ENCODE assay signal across 8 cellular contexts in the genomic region with DNA sequence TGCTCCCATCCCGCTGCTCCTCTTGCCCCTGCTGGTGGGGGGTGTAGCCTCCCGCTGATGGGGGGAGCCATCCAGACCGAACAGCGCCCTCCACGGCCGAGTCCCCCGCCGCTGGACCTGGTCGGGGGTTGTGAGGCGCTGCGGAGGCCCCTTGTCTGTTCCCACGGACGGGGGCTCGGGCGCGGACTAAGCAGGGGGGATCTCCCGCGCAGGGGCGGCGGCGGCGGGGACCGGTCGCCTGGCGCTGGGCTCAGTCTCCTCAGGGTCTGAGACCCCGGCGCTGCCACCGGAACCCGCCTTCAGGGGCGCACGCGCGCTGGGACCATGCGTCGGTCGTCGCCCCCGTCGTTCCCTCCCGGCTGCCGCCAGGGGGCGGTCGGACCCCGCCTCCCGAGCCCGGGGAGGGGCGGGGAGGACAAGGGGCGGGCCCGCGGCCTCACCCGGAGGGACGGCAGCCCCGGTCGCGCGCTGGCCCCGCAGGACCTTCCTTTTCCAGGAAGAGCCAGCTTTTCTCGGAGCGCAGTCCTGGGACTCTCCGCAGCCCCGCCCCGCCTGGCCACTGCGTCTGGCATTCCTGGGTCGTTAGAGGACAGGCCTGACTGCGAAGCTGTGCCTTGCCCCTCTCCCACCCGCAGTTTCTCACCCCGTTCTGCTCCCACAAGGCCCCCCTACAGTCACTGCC. TPM values are rescaled to one million over a fixed set of nuclear protein-coding genes. Genes with fewer than 3 reads are reported as not detected.
DNase-seq lines count a peak whose midpoint lies in the region; ATAC-seq and TF ChIP-seq lines count a peak whose summit lies in the region.

No MANE protein-coding gene starts in this region.

- H3K36me3 ChIP-seq in GM23248 (ENCODE audit: low read depth): no peaks in the 10 kb centered on the region
- no peaks in the 10 kb centered on the region for H3K36me3 ChIP-seq in left ventricle myocardium inferior
- no peaks in the 10 kb centered on the region for H3K36me3 ChIP-seq in psoas muscle (ENCODE audit: insufficient read depth in 1 of 2, low read depth in 1 of 2)
- H3K36me3 ChIP-seq in urinary bladder (ENCODE audit: insufficient read depth): no peaks in the 10 kb centered on the region

- H3K27me3 ChIP-seq in GM23248 (replicated peaks; ENCODE audit: insufficient read depth) (no peaks in the 10 kb centered on the region), left ventricle myocardium inferior (ENCODE audit: low read depth) (no peaks in the 10 kb centered on the region), psoas muscle (ENCODE audit: insufficient read depth in 3 of 3, low read length in 2 of 3) (no peaks in the 10 kb centered on the region)

- TF ChIP-seq CTCF in LNCAP (IDR thresholded peaks at IDR 0.05) (peak; percentile 77), left ventricle myocardium inferior (IDR thresholded peaks at IDR 0.05; ENCODE audit: borderline replicate concordance) (peak; percentile 93), psoas muscle (IDR thresholded peaks at IDR 0.05) (peak; percentile 97)

- H2AFZ ChIP-seq in GM23248: peak overlapping the region; percentile 96

- H3K79me2 ChIP-seq in GM23248 (ENCODE audit: insufficient read depth): no peaks in the 10 kb centered on the region

- in situ Hi-C loops in GM23248 (cut with MboI): no loop called here

- peak overlapping the region; percentile 81 for H3K4me2 ChIP-seq in GM23248 (ENCODE audit: unreplicated experiment)

- no peaks in the 10 kb centered on the region for H3K9me2 ChIP-seq in GM23248 (ENCODE audit: insufficient read depth)

- peak; percentile 91 to 98 (median 94) for ATAC-seq in psoas muscle

- H4K20me1 ChIP-seq in GM23248 (ENCODE audit: insufficient read depth): no peaks in the 10 kb centered on the region

- H3K9ac ChIP-seq in GM23248: peak overlapping the region; percentile 86

- peak overlapping the region; percentile 17; the same call in 1 of the 2 replicates for H3K27ac ChIP-seq in GM23248
- peak overlapping the region; percentile 90 for H3K27ac ChIP-seq in left ventricle myocardium inferior (replicated peaks)
- peak overlapping the region; percentile 76 for H3K27ac ChIP-seq in psoas muscle
- peak overlapping the region; percentile 48 for H3K27ac ChIP-seq in urinary bladder (ENCODE audit: low read depth)

- peak overlapping the region; percentile 90 for H3K4me3 ChIP-seq in GM23248
- H3K4me3 ChIP-seq in left ventricle myocardium inferior: peak overlapping the region; percentile 98
- H3K4me3 ChIP-seq in psoas muscle: peak overlapping the region; percentile 90
- peak overlapping the region; percentile 89 for H3K4me3 ChIP-seq in urinary bladder (ENCODE audit: low read depth, low read length)

- peak; percentile 87 for DNase-seq in ELR (ENCODE audit: low read depth)
- peak; percentile 93 for DNase-seq in GM23248
- DNase-seq in T follicular helper cell (ENCODE audit: low read depth): peak; percentile 76
- DNase-seq in amniotic epithelial cell (ENCODE audit: low read depth): peak; percentile 57
- DNase-seq in left ventricle myocardium inferior: peak; percentile 90
- peak; percentile 90 to 93 for DNase-seq in psoas muscle

- WGBS in GM23248 (ENCODE audit: low coverage in 1 of 2, low lambda C conversion rate in 2 of 2, missing lambda C conversion rate in 2 of 2), 2 experiments: 1 to 2% methylated on average over 11 to 46 of the region's 67 CpGs
- WGBS in psoas muscle, 3 donors: 0 to 1% (median 1%) methylated on average over 20 to 67 of the region's 67 CpGs
- WGBS in urinary bladder: under 1% methylated on average over 67 of the region's 67 CpGs

- intact Hi-C loops in left ventricle myocardium inferior (cut with micrococcal nuclease): loop anchor here (10.0 kb wide), 1 partner anchor 66 kb away; no protein-coding TSS in a partner anchor
- intact Hi-C loops in psoas muscle (cut with DNase I): loop anchor here (1.0 to 5.0 kb wide), 4 partner anchors 68 to 112 kb away; no protein-coding TSS in a partner anchor

- no peaks in the 10 kb centered on the region for H3K4me1 ChIP-seq in GM23248 (ENCODE audit: insufficient read depth)
- H3K4me1 ChIP-seq in left ventricle myocardium inferior: peaks cover 33% of the 10 kb centered on the region
- H3K4me1 ChIP-seq in psoas muscle: peaks cover 35% of the 10 kb centered on the region
- no peaks in the 10 kb centered on the region for H3K4me1 ChIP-seq in urinary bladder (ENCODE audit: insufficient read depth)

- H3K9me3 ChIP-seq in GM23248 (ENCODE audit: low read depth) (no peaks in the 10 kb centered on the region), left ventricle myocardium inferior (replicated peaks) (no peaks in the 10 kb centered on the region), psoas muscle (no peaks in the 10 kb centered on the region)

- H3F3A ChIP-seq in GM23248 (ENCODE audit: insufficient read depth): no peaks in the 10 kb centered on the region

RNA-seq across cellular contexts. Expression of a gene that starts 6.3 kb away (rescaled TPM):
- total RNA-seq in GM23248 (2014; rRNA removed; shearing (Covaris generic)): 0.76 TPM in 1 of 2 replicates, not detected in the other
- polyA plus RNA-seq in GM23248 (2016; fragmentation: Nextera tagmentation; extraction: Ambion mirVana): 0.56 and 1.0 TPM in 2 replicates
- total RNA-seq in left ventricle myocardium inferior: 36.3 TPM
- 100 to 1,000 TPM in 3 of 4 donors, 10 to 100 TPM in 1; 90.5 to 192 (median 123) TPM for total RNA-seq in psoas muscle
- 100 to 1,000 TPM; 302 to 749 (median 618) TPM for polyA plus RNA-seq in psoas muscle
- total RNA-seq in urinary bladder: 18.1 TPM
- 28.0 TPM for polyA plus RNA-seq in urinary bladder

RNA-seq across cellular contexts. Expression of a gene that starts 12.8 kb away (rescaled TPM):
- not detected in 2 replicates for total RNA-seq in GM23248 (2014; rRNA removed; shearing (Covaris generic))
- polyA plus RNA-seq in GM23248 (2016; fragmentation: Nextera tagmentation; extraction: Ambion mirVana) (0.16 and 0.23 TPM in 2 replicates), psoas muscle (1 to 10 TPM in 1 of 3 donors, under 1 TPM in 2; 0.13 to 1.2 (median 0.23) TPM), urinary bladder (0.82 TPM)
- total RNA-seq in left ventricle myocardium inferior (1.2 TPM), psoas muscle (1 to 10 TPM in 3 of 4 donors, under 1 TPM in 1; 0.67 to 2.3 (median 1.2) TPM), urinary bladder (0.32 TPM)

RNA-seq across cellular contexts. Expression of a gene that starts 22.4 kb away (rescaled TPM):
- total RNA-seq in GM23248 (2014; rRNA removed; shearing (Covaris generic)): 0.11 TPM in 1 of 2 replicates, not detected in the other
- polyA plus RNA-seq in GM23248 (2016; fragmentation: Nextera tagmentation; extraction: Ambion mirVana) (0.30 and 0.63 TPM in 2 replicates), psoas muscle (under 1 TPM in 2 of 3 donors, not detected in 1; 0.01 to 0.18 TPM), urinary bladder (8.3 TPM)
- total RNA-seq in left ventricle myocardium inferior (0.05 TPM), psoas muscle (not detected), urinary bladder (7.2 TPM)

RNA-seq across cellular contexts. Expression of a gene that starts 35.3 kb away (rescaled TPM):
- total RNA-seq in GM23248 (2014; rRNA removed; shearing (Covaris generic)): 12.3 and 17.7 TPM in 2 replicates
- 18.1 and 22.4 TPM in 2 replicates for polyA plus RNA-seq in GM23248 (2016; fragmentation: Nextera tagmentation; extraction: Ambion mirVana)
- 9.1 TPM for total RNA-seq in left ventricle myocardium inferior
- 10 to 100 TPM; 17.0 to 34.4 (median 25.8) TPM for total RNA-seq in psoas muscle
- 10 to 100 TPM; 26.9 to 72.2 (median 39.8) TPM for polyA plus RNA-seq in psoas muscle
- total RNA-seq in urinary bladder: 9.8 TPM
- polyA plus RNA-seq in urinary bladder: 22.8 TPM

RNA-seq across cellular contexts. Expression of a gene that starts 35.4 kb away (rescaled TPM):
- total RNA-seq in GM23248 (2014; rRNA removed; shearing (Covaris generic)): 5.8 and 7.2 TPM in 2 replicates
- polyA plus RNA-seq in GM23248 (2016; fragmentation: Nextera tagmentation; extraction: Ambion mirVana) (53.2 and 60.4 TPM in 2 replicates), psoas muscle (100 to 1,000 TPM; 131 to 233 (median 216) TPM), urinary bladder (91.8 TPM)
- total RNA-seq in left ventricle myocardium inferior (48.5 TPM), psoas muscle (100 to 1,000 TPM in 2 of 4 donors, 10 to 100 TPM in 2; 65.1 to 258 (median 129) TPM), urinary bladder (29.1 TPM)

Comparison
In these comparisons a context has a peak if more than half of its experiments do, and no peak if none do; other contexts are left out.
1. Peak in every context shown above with its lines: DNase-seq, ATAC-seq, H3K4me3 ChIP-seq and H3K27ac ChIP-seq.
2. H3K27ac ChIP-seq: peak in every context shown above with its lines; median percentile 90 in left ventricle myocardium inferior; 76 in psoas muscle; 48 in urinary bladder; 17 in GM23248.
3. RNA of a gene that starts 6.3 kb away (total RNA-seq): 90.5 to 192 TPM in psoas muscle, 36.3 TPM in left ventricle myocardium inferior (single experiment) and 18.1 TPM in urinary bladder (single experiment); 0.76 TPM in GM23248; every median in the first group is over 10 times any median in the second.